In genomic region chr5:114360816-114361723, GRCh38 we compare ENCODE assay signal across 7 cellular contexts. TPM values are rescaled to one million over a fixed set of nuclear protein-coding genes. Genes with fewer than 3 reads are reported as not detected.
DNase-seq lines count a peak whose midpoint lies in the region; ATAC-seq, FAIRE-seq and TF ChIP-seq lines count a peak whose summit lies in the region.

No MANE protein-coding gene starts in this region.

- H3K27ac Mint-ChIP-seq in immature natural killer cell: no peak overlapping the region

- TF ChIP-seq CTCF in RWPE2 (IDR thresholded peaks at IDR 0.05; ENCODE audit: poor library complexity, severe bottlenecking) (peak; percentile 13), gastroesophageal sphincter (IDR thresholded peaks at IDR 0.05) (peak in 1 of 4 experiments; percentile 37), ovary (IDR thresholded peaks at IDR 0.05) (no peak)

- TF ChIP-seq POLR2A in gastroesophageal sphincter (IDR thresholded peaks at IDR 0.05) (no peak), ovary (IDR thresholded peaks at IDR 0.05) (no peak)

- H3K4me1 Mint-ChIP-seq in immature natural killer cell: no peaks in the 10 kb centered on the region

- DNase-seq in GM18507 (ENCODE audit: extremely low spot score, insufficient read length, low read depth) (peak; percentile 29), RWPE2 (ENCODE audit: low spot score) (no peak), ovary (peak in 3 of 5 donors; percentile 24 to 42 (median 26)), immature natural killer cell (no peak)
- DNase-seq in activated effector memory CD4-positive, alpha-beta T cell treated with anti-CD3 and anti-CD28 coated beads, Interleukin-2, amount 50 U/mL, for 16 hours: no peak

- ATAC-seq in HG02884 (IDR thresholded peaks at IDR 0.05; ENCODE audit: unreplicated experiment) (peak; percentile 36), RWPE2 (ENCODE audit: low read depth) (peak; percentile 11), gastroesophageal sphincter (peak; percentile 21)

- TF ChIP-seq EP300 in gastroesophageal sphincter (IDR thresholded peaks at IDR 0.05): no peak
- no peak for TF ChIP-seq EP300 in ovary (IDR thresholded peaks at IDR 0.05)

- peaks cover 0 to 19% (median 6%) of the 10 kb centered on the region in 6 donors for H3K9me3 Mint-ChIP-seq in immature natural killer cell

- no peaks in the 10 kb centered on the region for H3K36me3 Mint-ChIP-seq in immature natural killer cell

- H3K4me1 ChIP-seq in RWPE2 (ENCODE audit: insufficient read depth, poor library complexity, severe bottlenecking) (no peaks in the 10 kb centered on the region), gastroesophageal sphincter (peaks cover 0 to 38% (median 11%) of the 10 kb centered on the region in 3 donors), ovary (ENCODE audit: insufficient read depth) (peaks cover 3% of the 10 kb centered on the region)

- H3K9me3 ChIP-seq in RWPE2 (ENCODE audit: severe bottlenecking) (no peaks in the 10 kb centered on the region), gastroesophageal sphincter (no peaks in the 10 kb centered on the region), ovary (no peaks in the 10 kb centered on the region)

- peaks cover 85% of the 10 kb centered on the region for H3K27me3 ChIP-seq in RWPE2 (ENCODE audit: insufficient read depth, poor library complexity, severe bottlenecking)
- H3K27me3 ChIP-seq in gastroesophageal sphincter: peaks cover 39% of the 10 kb centered on the region
- no peaks in the 10 kb centered on the region for H3K27me3 ChIP-seq in ovary

- no peak overlapping the region for H3K4me3 Mint-ChIP-seq in immature natural killer cell

- WGBS in gastroesophageal sphincter (ENCODE audit: low coverage in 1 of 2), 2 donors: 0 to 6% methylated on average over 4 to 7 of the region's 78 CpGs
- 0 to 1% (median 1%) methylated on average over 40 to 78 of the region's 78 CpGs for WGBS in ovary, 3 donors

- H3K36me3 ChIP-seq in RWPE2 (ENCODE audit: low read depth) (no peaks in the 10 kb centered on the region), gastroesophageal sphincter (no peaks in the 10 kb centered on the region), ovary (no peaks in the 10 kb centered on the region)

- H3K27ac ChIP-seq in RWPE2 (ENCODE audit: poor library complexity, severe bottlenecking) (no peak overlapping the region), gastroesophageal sphincter (peak overlapping the region in 3 of 4 donors; percentile 65 to 73 (median 67)), ovary (no peak overlapping the region)

- intact Hi-C loops in ovary (cut with DNase I): no loop called here

- H3K4me3 ChIP-seq in RWPE2 (ENCODE audit: severe bottlenecking) (peak overlapping the region; percentile 27), gastroesophageal sphincter (peak overlapping the region; percentile 64 to 74), ovary (peak overlapping the region; percentile 37)

- FAIRE-seq in GM18507 (lab: Jason Lieb, UNC): no peak

- peaks cover 11 to 16% (median 16%) of the 10 kb centered on the region in 3 donors for H3K27me3 Mint-ChIP-seq in immature natural killer cell (ENCODE audit: low read depth in 3 of 3)

RNA-seq across cellular contexts. Expression of gene KCNN2, which starts 0.8 kb away (rescaled TPM):
- total RNA-seq in gastroesophageal sphincter (1 to 10 TPM; 2.8 to 7.8 (median 3.5) TPM), ovary (1 to 10 TPM in 3 of 7 donors, under 1 TPM in 4; 0.48 to 1.6 (median 0.96) TPM)
- polyA plus RNA-seq in ovary (1 to 10 TPM in 1 of 2 donors, under 1 TPM in 1; 0.68 to 1.5 TPM), immature natural killer cell (not detected)

Comparison
In these comparisons a context has a peak if more than half of its experiments do, and no peak if none do; other contexts are left out.
1. DNase-seq: peak in GM18507 (single experiment) and ovary (3 of 5); none in RWPE2 (single experiment), activated effector memory CD4-positive, alpha-beta T cell treated with anti-CD3 and anti-CD28 coated beads, Interleukin-2, amount 50 U/mL, for 16 hours (single experiment) and immature natural killer cell (0 of 3).
2. H3K27ac ChIP-seq: peak in gastroesophageal sphincter (3 of 4); none in RWPE2 (single experiment) and ovary (0 of 2).
3. Peak in every context shown above with its lines, with median percentiles within 50 percentile points of each other: ATAC-seq and H3K4me3 ChIP-seq.